Comparison of ENCODE assay signal across 1 cellular context in the genomic region with DNA sequence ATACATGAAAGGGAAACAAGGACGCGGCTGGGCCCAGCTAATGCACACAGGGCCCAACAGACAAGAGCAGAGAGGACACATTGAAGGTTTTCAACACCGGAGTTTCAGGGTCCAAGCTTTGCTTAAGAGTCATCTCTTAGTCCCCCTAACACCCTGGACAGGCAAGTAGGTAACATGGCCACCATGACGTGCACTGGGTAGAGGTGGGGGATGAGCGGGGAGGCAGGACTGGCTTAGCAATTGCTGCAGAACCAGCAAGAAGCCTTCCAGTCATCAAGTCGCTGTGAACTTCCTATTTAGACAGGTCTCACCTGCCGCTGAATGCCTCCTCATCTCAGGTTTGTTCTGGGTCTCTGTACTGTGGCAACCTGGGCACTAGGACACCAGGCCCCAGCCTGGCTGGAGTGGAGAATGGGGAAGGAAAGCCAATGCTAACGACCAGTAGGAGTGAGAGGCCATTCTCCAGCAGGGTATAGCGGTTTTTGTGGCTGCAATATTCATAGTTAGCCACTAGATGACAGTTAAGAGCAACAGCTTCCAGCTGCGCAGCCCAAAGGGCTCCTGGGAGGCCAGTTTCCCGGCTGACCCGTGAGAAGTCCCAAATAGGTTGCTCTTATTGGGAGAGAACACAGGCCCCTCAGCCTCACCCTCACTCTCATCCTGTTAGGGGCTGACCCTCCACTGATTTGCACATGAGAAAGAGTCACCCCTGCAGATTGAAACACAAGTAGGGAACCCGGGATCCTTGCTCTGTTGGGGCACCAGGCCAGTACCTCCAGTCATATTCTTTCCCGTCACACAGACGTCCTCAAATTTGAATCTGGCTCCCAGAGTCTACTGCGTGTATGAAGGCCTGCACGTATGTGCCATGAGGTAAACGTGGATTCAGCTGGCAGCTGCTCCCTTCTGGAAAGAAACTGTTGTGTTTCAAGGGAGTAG.
A peak's percentile ranks its signal among the peaks of the same experiment; 100 is the strongest.
TF ChIP-seq lines count a peak whose summit lies in the region.

No MANE protein-coding gene starts in this region.

TF ChIP-seq in HepG2, 621 proteins besides CTCF, POLR2A, EP300 and RAD21 (continued from another document and continues in another):
- TF ChIP-seq, protein P1, sequence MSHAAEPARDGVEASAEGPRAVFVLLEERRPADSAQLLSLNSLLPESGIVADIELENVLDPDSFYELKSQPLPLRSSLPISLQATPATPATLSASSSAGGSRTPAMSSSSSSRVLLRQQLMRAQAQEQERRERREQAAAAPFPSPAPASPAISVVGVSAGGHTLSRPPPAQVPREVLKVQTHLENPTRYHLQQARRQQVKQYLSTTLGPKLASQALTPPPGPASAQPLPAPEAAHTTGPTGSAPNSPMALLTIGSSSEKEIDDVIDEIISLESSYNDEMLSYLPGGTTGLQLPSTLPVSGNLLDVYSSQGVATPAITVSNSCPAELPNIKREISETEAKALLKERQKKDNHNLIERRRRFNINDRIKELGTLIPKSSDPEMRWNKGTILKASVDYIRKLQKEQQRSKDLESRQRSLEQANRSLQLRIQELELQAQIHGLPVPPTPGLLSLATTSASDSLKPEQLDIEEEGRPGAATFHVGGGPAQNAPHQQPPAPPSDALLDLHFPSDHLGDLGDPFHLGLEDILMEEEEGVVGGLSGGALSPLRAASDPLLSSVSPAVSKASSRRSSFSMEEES (CRISPR knock-in tag; IDR thresholded peaks at IDR 0.05) = no peak
- TF ChIP-seq MAFF (IDR thresholded peaks at IDR 0.05; ENCODE audit: low read depth, low read length) (no peak), RBFOX2 (IDR thresholded peaks at IDR 0.05; ENCODE audit: low read depth, low read length) (peak; percentile 51; the same call in 1 of the 2 replicates), ZNF567 (CRISPR knock-in tag; IDR thresholded peaks at IDR 0.05; ENCODE audit: borderline replicate concordance) (no peak), MAF1 (CRISPR knock-in tag; IDR thresholded peaks at IDR 0.05; ENCODE audit: borderline replicate concordance) (no peak), NR1H2 (CRISPR knock-in tag; IDR thresholded peaks at IDR 0.05; ENCODE audit: borderline replicate concordance, low read depth) (no peak), HDAC1 (CRISPR knock-in tag; IDR thresholded peaks at IDR 0.05) (peak; percentile 53), ZNF713 (CRISPR knock-in tag; IDR thresholded peaks at IDR 0.05) (no peak), STAT5B (CRISPR knock-in tag; IDR thresholded peaks at IDR 0.05) (no peak), ZBTB1 (CRISPR knock-in tag; IDR thresholded peaks at IDR 0.05; ENCODE audit: borderline replicate concordance) (no peak), KMT2B (CRISPR knock-in tag; IDR thresholded peaks at IDR 0.05) (0 out of 2 replicates have a peak, but pooled peaks have one; percentile 7), ZC3H13 (CRISPR knock-in tag; IDR thresholded peaks at IDR 0.05) (no peak), SRF (IDR thresholded peaks at IDR 0.05; ENCODE audit: low read depth, low read length) (no peak), ZSCAN31 (CRISPR knock-in tag; IDR thresholded peaks at IDR 0.05; ENCODE audit: low read depth) (no peak; the same call in 1 of the 2 replicates), TOPORS (CRISPR knock-in tag; IDR thresholded peaks at IDR 0.05) (no peak), GZF1 (CRISPR knock-in tag; IDR thresholded peaks at IDR 0.05) (no peak; the same call in 1 of the 2 replicates), ZNF160 (CRISPR knock-in tag; IDR thresholded peaks at IDR 0.05) (no peak), ZFP82 (CRISPR knock-in tag; IDR thresholded peaks at IDR 0.05; ENCODE audit: borderline replicate concordance) (peak; percentile 69; the same call in 1 of the 2 replicates), SRY (CRISPR knock-in tag; IDR thresholded peaks at IDR 0.05) (no peak), KLF11 (CRISPR knock-in tag; IDR thresholded peaks at IDR 0.05) (no peak), ZNF615 (CRISPR knock-in tag; IDR thresholded peaks at IDR 0.05; ENCODE audit: borderline replicate concordance) (no peak), ARID2 (CRISPR knock-in tag; IDR thresholded peaks at IDR 0.05; ENCODE audit: borderline replicate concordance) (0 out of 2 replicates have a peak, but pooled peaks have one; percentile 54), ZNF879 (CRISPR knock-in tag; IDR thresholded peaks at IDR 0.05) (0 out of 2 replicates have a peak, but pooled peaks have one; percentile 74), POLR2AphosphoS5 (IDR thresholded peaks at IDR 0.05; ENCODE audit: low read depth, low read length) (peak; percentile 57), ZKSCAN5 (CRISPR knock-in tag; IDR thresholded peaks at IDR 0.05) (no peak), SKI (IDR thresholded peaks at IDR 0.05; ENCODE audit: partially characterized antibody) (no peak), ZNF644 (CRISPR knock-in tag; IDR thresholded peaks at IDR 0.05; ENCODE audit: low read depth) (no peak), ZBTB7A (CRISPR knock-in tag; IDR thresholded peaks at IDR 0.05) (no peak), ZNF776 (CRISPR knock-in tag; IDR thresholded peaks at IDR 0.05) (0 out of 2 replicates have a peak, but pooled peaks have one; percentile 29), FOXK2 (IDR thresholded peaks at IDR 0.05) (no peak), NR2C2 (CRISPR knock-in tag; IDR thresholded peaks at IDR 0.05; ENCODE audit: borderline replicate concordance) (no peak; the same call in 1 of the 2 replicates), ZFP36L2 (CRISPR knock-in tag; IDR thresholded peaks at IDR 0.05) (no peak), JARID2 (CRISPR knock-in tag; IDR thresholded peaks at IDR 0.05; ENCODE audit: insufficient replicate concordance) (no peak)
- TF ChIP-seq, protein P2, sequence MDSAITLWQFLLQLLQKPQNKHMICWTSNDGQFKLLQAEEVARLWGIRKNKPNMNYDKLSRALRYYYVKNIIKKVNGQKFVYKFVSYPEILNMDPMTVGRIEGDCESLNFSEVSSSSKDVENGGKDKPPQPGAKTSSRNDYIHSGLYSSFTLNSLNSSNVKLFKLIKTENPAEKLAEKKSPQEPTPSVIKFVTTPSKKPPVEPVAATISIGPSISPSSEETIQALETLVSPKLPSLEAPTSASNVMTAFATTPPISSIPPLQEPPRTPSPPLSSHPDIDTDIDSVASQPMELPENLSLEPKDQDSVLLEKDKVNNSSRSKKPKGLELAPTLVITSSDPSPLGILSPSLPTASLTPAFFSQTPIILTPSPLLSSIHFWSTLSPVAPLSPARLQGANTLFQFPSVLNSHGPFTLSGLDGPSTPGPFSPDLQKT (CRISPR knock-in tag; IDR thresholded peaks at IDR 0.05; ENCODE audit: borderline replicate concordance) = no peak
- TF ChIP-seq, protein P3, sequence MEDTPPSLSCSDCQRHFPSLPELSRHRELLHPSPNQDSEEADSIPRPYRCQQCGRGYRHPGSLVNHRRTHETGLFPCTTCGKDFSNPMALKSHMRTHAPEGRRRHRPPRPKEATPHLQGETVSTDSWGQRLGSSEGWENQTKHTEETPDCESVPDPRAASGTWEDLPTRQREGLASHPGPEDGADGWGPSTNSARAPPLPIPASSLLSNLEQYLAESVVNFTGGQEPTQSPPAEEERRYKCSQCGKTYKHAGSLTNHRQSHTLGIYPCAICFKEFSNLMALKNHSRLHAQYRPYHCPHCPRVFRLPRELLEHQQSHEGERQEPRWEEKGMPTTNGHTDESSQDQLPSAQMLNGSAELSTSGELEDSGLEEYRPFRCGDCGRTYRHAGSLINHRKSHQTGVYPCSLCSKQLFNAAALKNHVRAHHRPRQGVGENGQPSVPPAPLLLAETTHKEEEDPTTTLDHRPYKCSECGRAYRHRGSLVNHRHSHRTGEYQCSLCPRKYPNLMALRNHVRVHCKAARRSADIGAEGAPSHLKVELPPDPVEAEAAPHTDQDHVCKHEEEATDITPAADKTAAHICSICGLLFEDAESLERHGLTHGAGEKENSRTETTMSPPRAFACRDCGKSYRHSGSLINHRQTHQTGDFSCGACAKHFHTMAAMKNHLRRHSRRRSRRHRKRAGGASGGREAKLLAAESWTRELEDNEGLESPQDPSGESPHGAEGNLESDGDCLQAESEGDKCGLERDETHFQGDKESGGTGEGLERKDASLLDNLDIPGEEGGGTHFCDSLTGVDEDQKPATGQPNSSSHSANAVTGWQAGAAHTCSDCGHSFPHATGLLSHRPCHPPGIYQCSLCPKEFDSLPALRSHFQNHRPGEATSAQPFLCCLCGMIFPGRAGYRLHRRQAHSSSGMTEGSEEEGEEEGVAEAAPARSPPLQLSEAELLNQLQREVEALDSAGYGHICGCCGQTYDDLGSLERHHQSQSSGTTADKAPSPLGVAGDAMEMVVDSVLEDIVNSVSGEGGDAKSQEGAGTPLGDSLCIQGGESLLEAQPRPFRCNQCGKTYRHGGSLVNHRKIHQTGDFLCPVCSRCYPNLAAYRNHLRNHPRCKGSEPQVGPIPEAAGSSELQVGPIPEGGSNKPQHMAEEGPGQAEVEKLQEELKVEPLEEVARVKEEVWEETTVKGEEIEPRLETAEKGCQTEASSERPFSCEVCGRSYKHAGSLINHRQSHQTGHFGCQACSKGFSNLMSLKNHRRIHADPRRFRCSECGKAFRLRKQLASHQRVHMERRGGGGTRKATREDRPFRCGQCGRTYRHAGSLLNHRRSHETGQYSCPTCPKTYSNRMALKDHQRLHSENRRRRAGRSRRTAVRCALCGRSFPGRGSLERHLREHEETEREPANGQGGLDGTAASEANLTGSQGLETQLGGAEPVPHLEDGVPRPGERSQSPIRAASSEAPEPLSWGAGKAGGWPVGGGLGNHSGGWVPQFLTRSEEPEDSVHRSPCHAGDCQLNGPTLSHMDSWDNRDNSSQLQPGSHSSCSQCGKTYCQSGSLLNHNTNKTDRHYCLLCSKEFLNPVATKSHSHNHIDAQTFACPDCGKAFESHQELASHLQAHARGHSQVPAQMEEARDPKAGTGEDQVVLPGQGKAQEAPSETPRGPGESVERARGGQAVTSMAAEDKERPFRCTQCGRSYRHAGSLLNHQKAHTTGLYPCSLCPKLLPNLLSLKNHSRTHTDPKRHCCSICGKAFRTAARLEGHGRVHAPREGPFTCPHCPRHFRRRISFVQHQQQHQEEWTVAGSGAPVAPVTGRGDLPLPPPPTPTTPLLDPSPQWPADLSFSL (CRISPR knock-in tag; IDR thresholded peaks at IDR 0.05) = no peak
- TF ChIP-seq, protein P4, sequence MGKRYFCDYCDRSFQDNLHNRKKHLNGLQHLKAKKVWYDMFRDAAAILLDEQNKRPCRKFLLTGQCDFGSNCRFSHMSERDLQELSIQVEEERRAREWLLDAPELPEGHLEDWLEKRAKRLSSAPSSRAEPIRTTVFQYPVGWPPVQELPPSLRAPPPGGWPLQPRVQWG (CRISPR knock-in tag; IDR thresholded peaks at IDR 0.05; ENCODE audit: borderline replicate concordance, low read depth) = no peak
- TF ChIP-seq, protein P5, sequence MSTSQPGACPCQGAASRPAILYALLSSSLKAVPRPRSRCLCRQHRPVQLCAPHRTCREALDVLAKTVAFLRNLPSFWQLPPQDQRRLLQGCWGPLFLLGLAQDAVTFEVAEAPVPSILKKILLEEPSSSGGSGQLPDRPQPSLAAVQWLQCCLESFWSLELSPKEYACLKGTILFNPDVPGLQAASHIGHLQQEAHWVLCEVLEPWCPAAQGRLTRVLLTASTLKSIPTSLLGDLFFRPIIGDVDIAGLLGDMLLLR (CRISPR knock-in tag; IDR thresholded peaks at IDR 0.05) = no peak
- TF ChIP-seq, protein P6, sequence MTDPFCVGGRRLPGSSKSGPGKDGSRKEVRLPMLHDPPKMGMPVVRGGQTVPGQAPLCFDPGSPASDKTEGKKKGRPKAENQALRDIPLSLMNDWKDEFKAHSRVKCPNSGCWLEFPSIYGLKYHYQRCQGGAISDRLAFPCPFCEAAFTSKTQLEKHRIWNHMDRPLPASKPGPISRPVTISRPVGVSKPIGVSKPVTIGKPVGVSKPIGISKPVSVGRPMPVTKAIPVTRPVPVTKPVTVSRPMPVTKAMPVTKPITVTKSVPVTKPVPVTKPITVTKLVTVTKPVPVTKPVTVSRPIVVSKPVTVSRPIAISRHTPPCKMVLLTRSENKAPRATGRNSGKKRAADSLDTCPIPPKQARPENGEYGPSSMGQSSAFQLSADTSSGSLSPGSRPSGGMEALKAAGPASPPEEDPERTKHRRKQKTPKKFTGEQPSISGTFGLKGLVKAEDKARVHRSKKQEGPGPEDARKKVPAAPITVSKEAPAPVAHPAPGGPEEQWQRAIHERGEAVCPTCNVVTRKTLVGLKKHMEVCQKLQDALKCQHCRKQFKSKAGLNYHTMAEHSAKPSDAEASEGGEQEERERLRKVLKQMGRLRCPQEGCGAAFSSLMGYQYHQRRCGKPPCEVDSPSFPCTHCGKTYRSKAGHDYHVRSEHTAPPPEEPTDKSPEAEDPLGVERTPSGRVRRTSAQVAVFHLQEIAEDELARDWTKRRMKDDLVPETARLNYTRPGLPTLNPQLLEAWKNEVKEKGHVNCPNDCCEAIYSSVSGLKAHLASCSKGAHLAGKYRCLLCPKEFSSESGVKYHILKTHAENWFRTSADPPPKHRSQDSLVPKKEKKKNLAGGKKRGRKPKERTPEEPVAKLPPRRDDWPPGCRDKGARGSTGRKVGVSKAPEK (CRISPR knock-in tag; IDR thresholded peaks at IDR 0.05; ENCODE audit: borderline replicate concordance) = 0 out of 2 replicates have a peak, but pooled peaks have one; percentile 32
- TF ChIP-seq, protein P7, sequence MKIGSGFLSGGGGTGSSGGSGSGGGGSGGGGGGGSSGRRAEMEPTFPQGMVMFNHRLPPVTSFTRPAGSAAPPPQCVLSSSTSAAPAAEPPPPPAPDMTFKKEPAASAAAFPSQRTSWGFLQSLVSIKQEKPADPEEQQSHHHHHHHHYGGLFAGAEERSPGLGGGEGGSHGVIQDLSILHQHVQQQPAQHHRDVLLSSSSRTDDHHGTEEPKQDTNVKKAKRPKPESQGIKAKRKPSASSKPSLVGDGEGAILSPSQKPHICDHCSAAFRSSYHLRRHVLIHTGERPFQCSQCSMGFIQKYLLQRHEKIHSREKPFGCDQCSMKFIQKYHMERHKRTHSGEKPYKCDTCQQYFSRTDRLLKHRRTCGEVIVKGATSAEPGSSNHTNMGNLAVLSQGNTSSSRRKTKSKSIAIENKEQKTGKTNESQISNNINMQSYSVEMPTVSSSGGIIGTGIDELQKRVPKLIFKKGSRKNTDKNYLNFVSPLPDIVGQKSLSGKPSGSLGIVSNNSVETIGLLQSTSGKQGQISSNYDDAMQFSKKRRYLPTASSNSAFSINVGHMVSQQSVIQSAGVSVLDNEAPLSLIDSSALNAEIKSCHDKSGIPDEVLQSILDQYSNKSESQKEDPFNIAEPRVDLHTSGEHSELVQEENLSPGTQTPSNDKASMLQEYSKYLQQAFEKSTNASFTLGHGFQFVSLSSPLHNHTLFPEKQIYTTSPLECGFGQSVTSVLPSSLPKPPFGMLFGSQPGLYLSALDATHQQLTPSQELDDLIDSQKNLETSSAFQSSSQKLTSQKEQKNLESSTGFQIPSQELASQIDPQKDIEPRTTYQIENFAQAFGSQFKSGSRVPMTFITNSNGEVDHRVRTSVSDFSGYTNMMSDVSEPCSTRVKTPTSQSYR (CRISPR knock-in tag; IDR thresholded peaks at IDR 0.05; ENCODE audit: borderline replicate concordance) = peak; percentile 33; the same call in 1 of the 2 replicates
- TF ChIP-seq, protein P8, sequence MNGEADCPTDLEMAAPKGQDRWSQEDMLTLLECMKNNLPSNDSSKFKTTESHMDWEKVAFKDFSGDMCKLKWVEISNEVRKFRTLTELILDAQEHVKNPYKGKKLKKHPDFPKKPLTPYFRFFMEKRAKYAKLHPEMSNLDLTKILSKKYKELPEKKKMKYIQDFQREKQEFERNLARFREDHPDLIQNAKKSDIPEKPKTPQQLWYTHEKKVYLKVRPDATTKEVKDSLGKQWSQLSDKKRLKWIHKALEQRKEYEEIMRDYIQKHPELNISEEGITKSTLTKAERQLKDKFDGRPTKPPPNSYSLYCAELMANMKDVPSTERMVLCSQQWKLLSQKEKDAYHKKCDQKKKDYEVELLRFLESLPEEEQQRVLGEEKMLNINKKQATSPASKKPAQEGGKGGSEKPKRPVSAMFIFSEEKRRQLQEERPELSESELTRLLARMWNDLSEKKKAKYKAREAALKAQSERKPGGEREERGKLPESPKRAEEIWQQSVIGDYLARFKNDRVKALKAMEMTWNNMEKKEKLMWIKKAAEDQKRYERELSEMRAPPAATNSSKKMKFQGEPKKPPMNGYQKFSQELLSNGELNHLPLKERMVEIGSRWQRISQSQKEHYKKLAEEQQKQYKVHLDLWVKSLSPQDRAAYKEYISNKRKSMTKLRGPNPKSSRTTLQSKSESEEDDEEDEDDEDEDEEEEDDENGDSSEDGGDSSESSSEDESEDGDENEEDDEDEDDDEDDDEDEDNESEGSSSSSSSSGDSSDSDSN (CRISPR knock-in tag; IDR thresholded peaks at IDR 0.05) = peak; percentile 37
